21 cellular contexts compared by ENCODE assay signal in genomic region chr3:136535906-136536305, GRCh38.
DNase-seq lines count a peak whose midpoint lies in the region; ATAC-seq, FAIRE-seq and TF ChIP-seq lines count a peak whose summit lies in the region.
"Had no signal": no experiment of that assay in that cellular context is flagged by ENCODE, and none has a peak within 500 bp of the region (broad histone marks: within the 10 kb centered on the region; RNA-seq: fewer than 3 reads in every experiment).

No MANE protein-coding gene starts in this region.

- H3K27me3 ChIP-seq in Panc1 (ENCODE audit: control insufficient read depth, insufficient read depth, low read length) = no peaks in the 10 kb centered on the region

- FAIRE-seq in G401.6 (lab: Jason Lieb, UNC) (peak; percentile 8), kidney (lab: Jason Lieb, UNC) (peak; percentile 70)
- FAIRE-seq: D721Med had no signal

- H3K27ac ChIP-seq in Panc1 (ENCODE audit: low read length) = no peak overlapping the region
- H3K27ac ChIP-seq in kidney (ENCODE audit: low read depth in 2 of 2, low read length in 2 of 2) = no peak overlapping the region
- H3K27ac ChIP-seq: left ventricle myocardium inferior had no signal

- no peaks in the 10 kb centered on the region for H3K9me3 ChIP-seq in Panc1 (ENCODE audit: control insufficient read depth, insufficient read depth, low read depth, low read length)
- peaks cover 0 to 4% of the 10 kb centered on the region in 2 donors for H3K9me3 ChIP-seq in kidney (ENCODE audit: control insufficient read depth in 1 of 2, low read length in 2 of 2)

- 0 out of 2 replicates have a peak, but pooled peaks have one; percentile 51 for ATAC-seq in Panc1
- ATAC-seq: GM23338; naive thymus-derived CD8-positive, alpha-beta T cell had no signal

- H3K4me1 ChIP-seq in Panc1 (ENCODE audit: control insufficient read depth, insufficient read depth, low read length) (no peaks in the 10 kb centered on the region; the same call in 1 of the 2 replicates), kidney (ENCODE audit: control insufficient read depth in 1 of 2, insufficient read depth in 1 of 2, low read depth in 1 of 2, low read length in 2 of 2) (no peaks in the 10 kb centered on the region)
- H3K4me1 ChIP-seq: left ventricle myocardium inferior had no signal

- H3K36me3 ChIP-seq in Panc1 (ENCODE audit: control insufficient read depth, insufficient read depth, low read length) = no peaks in the 10 kb centered on the region
- peaks cover 0 to 3% of the 10 kb centered on the region in 2 donors for H3K36me3 ChIP-seq in kidney (ENCODE audit: control insufficient read depth in 1 of 2, insufficient read depth in 2 of 2, low read length in 2 of 2)

- DNase-seq in Panc1 (ENCODE audit: low read depth, low spot score) (no peak), choroid plexus epithelial cell (ENCODE audit: low read depth) (peak; percentile 42), kidney (no peak), islet precursor cell (no peak), COLO829 (ENCODE audit: low spot score) (no peak), GM13976 (ENCODE audit: low spot score) (no peak)
- DNase-seq in NK-92 treated with Interleukin-12 subunit alpha and Interleukin-12 subunit beta, amount 100 ng/mL, for 24 hours (lab: John Stamatoyannopoulos, UW) = no peak
- DNase-seq: activated naive CD4-positive, alpha-beta T cell treated with anti-CD3 and anti-CD28 coated beads for 36 hours; amygdala; C1 segment of cervical spinal cord; dermis blood vessel endothelial cell; left ventricle myocardium inferior; naive thymus-derived CD8-positive, alpha-beta T cell; NCI-H1092 treated with DMSO at 0.1 percent for 48 hours; NCI-H2029; Right ventricle myocardium superior; T1000 had no signal

- intact Hi-C loops in Panc1 (cut with micrococcal nuclease; ENCODE audit: unreplicated experiment) (no loop called here), kidney (cut with DNase I) (no loop called here)

- no peak overlapping the region for H3K4me3 ChIP-seq in Panc1 (ENCODE audit: low read depth in 2 of 2, low read length in 2 of 2)
- H3K4me3 ChIP-seq in choroid plexus epithelial cell (ENCODE audit: low read depth, low read length) = no peak overlapping the region
- H3K4me3 ChIP-seq in kidney (ENCODE audit: low read length in 2 of 2) = no peak overlapping the region
- H3K4me3 ChIP-seq: GM23338, left ventricle myocardium inferior, smooth muscle cell had no signal

- POLR2A ChIA-PET in Panc1 (lab: Charles Lee) = no interaction called here

- no TSS peak for BruUV-seq in Panc1 (replicated peaks; lab: Mats Ljungman, UMichigan)

- in situ Hi-C loops in Panc1 (cut with HindIII; ENCODE audit: low pct_unique_long_range_greater_than_20kb, low sequenced_read_pairs) (no loop called here), GM13976 (cut with MboI; ENCODE audit: low sequenced_read_pairs, unreplicated experiment) (no loop called here)

- TF ChIP-seq CTCF in Panc1 (IDR thresholded peaks at IDR 0.05) (no peak), choroid plexus epithelial cell (conservative IDR thresholded peaks at IDR 0.05; ENCODE audit: low read depth, low read length) (no peak), kidney (IDR thresholded peaks at IDR 0.05; ENCODE audit: borderline replicate concordance, extremely low read depth, insufficient read depth) (no peak), GM13976 (IDR thresholded peaks at IDR 0.05; ENCODE audit: borderline replicate concordance, control extremely low read depth, extremely low read depth, insufficient read depth, missing control alignments) (no peak)

- CTCF ChIA-PET in Panc1 (lab: Charles Lee) = no interaction called here

- H3K9ac ChIP-seq in kidney (ENCODE audit: low read length in 2 of 2) = no peak overlapping the region
